ENCODE assay signal across 10 cellular contexts in the genomic region with DNA sequence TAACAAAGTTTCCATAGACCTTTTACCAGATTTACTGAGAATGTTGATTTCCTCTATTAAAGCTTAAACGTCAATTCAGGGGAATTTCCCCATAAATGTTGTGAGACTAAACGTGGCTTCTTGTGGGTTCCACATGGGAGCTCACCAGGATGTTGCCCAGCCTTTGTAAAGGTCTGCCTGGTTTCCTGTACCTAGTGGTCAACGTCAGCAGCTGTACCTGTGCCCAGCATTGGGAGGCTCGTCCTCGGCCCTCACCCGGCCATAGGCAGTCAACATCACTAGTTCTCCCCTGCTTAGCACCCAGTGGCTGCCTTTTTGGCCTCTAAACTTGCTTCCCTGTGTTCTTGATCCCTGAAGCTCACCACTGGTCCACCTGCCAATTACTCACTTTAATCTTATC. TPM values are rescaled to one million over a fixed set of nuclear protein-coding genes. Genes with fewer than 3 reads are reported as not detected.
DNase-seq lines count a peak whose midpoint lies in the region; ATAC-seq, FAIRE-seq and TF ChIP-seq lines count a peak whose summit lies in the region.
"Had no signal": no experiment of that assay in that cellular context is flagged by ENCODE, and none has a peak within 500 bp of the region (broad histone marks: within the 10 kb centered on the region; RNA-seq: fewer than 3 reads in every experiment).

No MANE protein-coding gene starts in this region.

- H3K4me1 ChIP-seq in pancreas, result no peaks in the 10 kb centered on the region

- H3K4me3 ChIP-seq in pancreas (no peak overlapping the region), H7 (ENCODE audit: insufficient read depth, low read depth, low read length) (no peak overlapping the region)
- H3K4me3 ChIP-seq: skin epidermis had no signal

- intact Hi-C loops in pancreas (cut with DNase I), result no loop called here

- FAIRE-seq in HTR-8/SVneo (lab: Jason Lieb, UNC) (no peak), pancreas (lab: Jason Lieb, UNC) (no peak)
- FAIRE-seq: HepG2 had no signal

- no peak for TF ChIP-seq CTCF in pancreas (IDR thresholded peaks at IDR 0.05)

- H3K27me3 ChIP-seq in pancreas (peaks cover 0 to 7% (median 0%) of the 10 kb centered on the region in 4 donors), H7 (ENCODE audit: control insufficient read depth, insufficient read depth, low read length) (no peaks in the 10 kb centered on the region)

- DNase-seq in kidney tubule cell (ENCODE audit: low spot score), result peak; percentile 64
- no peak for DNase-seq in HTR-8/SVneo (ENCODE audit: insufficient read length, low spot score)
- no peak for DNase-seq in NCI-H774 (lab: John Stamatoyannopoulos, UW)
- no peak for DNase-seq in pancreas
- no peak for DNase-seq in H7

- WGBS in pancreas, 2 donors, result 77 to 81% methylated on average over 6 of the region's 6 CpGs

- no peak overlapping the region for H3K27ac ChIP-seq in pancreas

- ATAC-seq in GM18511 (IDR thresholded peaks at IDR 0.05; ENCODE audit: unreplicated experiment) (peak; percentile 61), GM21447 (IDR thresholded peaks at IDR 0.05; ENCODE audit: unreplicated experiment) (peak; percentile 62), HG03378 (IDR thresholded peaks at IDR 0.05; ENCODE audit: unreplicated experiment) (peak; percentile 48), pancreas (no peak)
- ATAC-seq: HepG2 had no signal

- H3K36me3 ChIP-seq in pancreas (no peaks in the 10 kb centered on the region), H7 (replicated peaks; ENCODE audit: control insufficient read depth, insufficient read depth, low read length) (no peaks in the 10 kb centered on the region)

- H3K9me3 ChIP-seq in pancreas, result no peaks in the 10 kb centered on the region

RNA-seq across cellular contexts. Expression of a gene that starts 22.1 kb away (rescaled TPM):
- total RNA-seq in pancreas, result 1 to 10 TPM in 4 of 6 donors, under 1 TPM in 2; 0.83 to 5.1 (median 1.3) TPM
- polyA plus RNA-seq in pancreas, result 1 to 10 TPM in 1 of 2 donors, under 1 TPM in 1; 0.72 to 2.5 TPM
- total RNA-seq in H7 (2014; rRNA removed; shearing (Covaris generic)), result 2.9 and 4.5 TPM in 2 replicates

Comparison
In these comparisons a context has a peak if more than half of its experiments do, and no peak if none do; other contexts are left out.
1. ATAC-seq: peak in GM18511 (single experiment), GM21447 (single experiment) and HG03378 (single experiment); none in pancreas (0 of 4).